In genomic region chr4:105265689-105266088, GRCh38 we compare ENCODE assay signal across 2 cellular contexts.
TF ChIP-seq lines count a peak whose summit lies in the region.

No MANE protein-coding gene starts in this region.

TF ChIP-seq in SK-N-SH, 30 proteins besides CTCF, POLR2A, EP300 and RAD21 (continued from another document):
- TF ChIP-seq ZBTB33 (IDR thresholded peaks at IDR 0.05; ENCODE audit: borderline replicate concordance, low read depth) (no peak), USF2 (IDR thresholded peaks at IDR 0.05; ENCODE audit: borderline replicate concordance, low read depth, low read length) (no peak), MAX (IDR thresholded peaks at IDR 0.05; ENCODE audit: low read depth) (no peak), JUND (IDR thresholded peaks at IDR 0.05) (no peak), FOXM1 (IDR thresholded peaks at IDR 0.05; ENCODE audit: low read depth) (no peak), RCOR1 (IDR thresholded peaks at IDR 0.05; ENCODE audit: low read length) (no peak), EZH2phosphoT487 (IDR thresholded peaks at IDR 0.05; ENCODE audit: borderline replicate concordance, low read depth) (no peak), FOSL2 (IDR thresholded peaks at IDR 0.05; ENCODE audit: borderline replicate concordance, low read depth) (no peak)
- TF ChIP-seq, protein P1, sequence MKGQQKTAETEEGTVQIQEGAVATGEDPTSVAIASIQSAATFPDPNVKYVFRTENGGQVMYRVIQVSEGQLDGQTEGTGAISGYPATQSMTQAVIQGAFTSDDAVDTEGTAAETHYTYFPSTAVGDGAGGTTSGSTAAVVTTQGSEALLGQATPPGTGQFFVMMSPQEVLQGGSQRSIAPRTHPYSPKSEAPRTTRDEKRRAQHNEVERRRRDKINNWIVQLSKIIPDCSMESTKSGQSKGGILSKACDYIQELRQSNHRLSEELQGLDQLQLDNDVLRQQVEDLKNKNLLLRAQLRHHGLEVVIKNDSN (IDR thresholded peaks at IDR 0.05; ENCODE audit: borderline replicate concordance, low read depth): no peak

TF ChIP-seq in SK-N-SH treated with all-trans-retinoic acid at 6 μM for 48 hours, 23 proteins besides CTCF, POLR2A, EP300 and RAD21 (continued from another document):
- TF ChIP-seq TCF4 (CRISPR knock-in tag; IDR thresholded peaks at IDR 0.05; ENCODE audit: borderline replicate concordance) (no peak), PPARA (CRISPR knock-in tag; IDR thresholded peaks at IDR 0.05; ENCODE audit: borderline replicate concordance) (no peak), ZNF565 (CRISPR knock-in tag; conservative IDR thresholded peaks at IDR 0.05; ENCODE audit: low read depth) (no peak), ZC3H10 (CRISPR knock-in tag; IDR thresholded peaks at IDR 0.05) (no peak), CSDC2 (CRISPR knock-in tag; IDR thresholded peaks at IDR 0.05) (no peak)
